Comparison of ENCODE assay signal across 10 cellular contexts in the genomic region with DNA sequence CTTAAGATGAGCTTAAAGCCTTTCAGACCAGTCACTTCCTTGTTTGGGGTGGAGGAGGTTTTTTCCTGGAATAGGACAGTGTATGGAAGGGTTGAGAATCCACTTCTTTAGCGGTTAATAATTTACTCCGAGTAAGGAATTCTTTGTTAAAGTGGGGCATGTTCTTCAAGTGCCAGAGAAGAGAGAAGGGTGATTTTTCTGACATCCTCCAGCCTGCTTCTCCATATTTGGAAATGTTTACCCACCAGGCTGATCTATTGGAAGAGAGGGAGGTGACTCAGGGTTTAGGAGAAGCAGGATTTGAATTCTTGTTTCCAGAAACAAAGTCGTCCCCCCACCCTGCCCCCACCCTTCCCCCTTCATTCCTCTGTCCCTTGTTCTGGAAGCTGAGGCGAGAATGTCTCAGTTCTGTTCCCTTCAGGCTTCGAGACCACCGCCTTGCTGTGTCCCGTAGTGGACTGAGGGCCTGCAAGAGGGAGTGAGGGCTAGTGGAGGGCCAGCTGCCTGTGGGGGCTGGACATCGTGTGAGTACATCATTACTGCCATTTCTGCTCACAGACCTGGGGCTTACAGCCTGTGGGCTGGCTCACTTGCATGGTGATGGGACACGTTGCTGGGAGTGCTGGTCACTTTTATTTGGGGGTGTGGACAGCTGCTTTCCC. TPM values are rescaled to one million over a fixed set of nuclear protein-coding genes. Genes with fewer than 3 reads are reported as not detected.
DNase-seq lines count a peak whose midpoint lies in the region; ATAC-seq and TF ChIP-seq lines count a peak whose summit lies in the region.
"Had no signal": no experiment of that assay in that cellular context is flagged by ENCODE, and none has a peak within 500 bp of the region (broad histone marks: within the 10 kb centered on the region; RNA-seq: fewer than 3 reads in every experiment).

No MANE protein-coding gene starts in this region.

- H4K20me1 ChIP-seq in smooth muscle cell (ENCODE audit: low read depth): peaks cover 80% of the 10 kb centered on the region

- intact Hi-C loops in ascending aorta (cut with DNase I): loop anchor here (1.0 to 5.0 kb wide), 5 partner anchors 54 to 735 kb away; a partner anchor contains a TSS

- H3K27ac ChIP-seq in ascending aorta: peak overlapping the region; percentile 92 to 96
- peak overlapping the region; percentile 47 for H3K27ac ChIP-seq in smooth muscle cell (ENCODE audit: low read depth)
- H3K27ac ChIP-seq: RWPE1 had no signal

- H3K36me3 ChIP-seq in ES-I3 (ENCODE audit: insufficient read depth, low read length) (no peaks in the 10 kb centered on the region), ascending aorta (peaks cover 3 to 4% of the 10 kb centered on the region in 2 donors), smooth muscle cell (ENCODE audit: low read depth) (no peaks in the 10 kb centered on the region)

- H3K27me3 ChIP-seq in ascending aorta (no peaks in the 10 kb centered on the region), smooth muscle cell (ENCODE audit: low read depth) (no peaks in the 10 kb centered on the region)

- peaks cover 85% of the 10 kb centered on the region for H3K79me2 ChIP-seq in smooth muscle cell (ENCODE audit: low read depth)

- H3K9me3 ChIP-seq in ES-I3 (ENCODE audit: control insufficient read depth, insufficient read depth, low read length) (no peaks in the 10 kb centered on the region), ascending aorta (no peaks in the 10 kb centered on the region), smooth muscle cell (replicated peaks; ENCODE audit: low read depth) (no peaks in the 10 kb centered on the region)

- H3K4me3 ChIP-seq in ascending aorta (peak overlapping the region; percentile 49 to 63), smooth muscle cell (no peak overlapping the region)

- DNase-seq in ascending aorta (ENCODE audit: low spot score in 2 of 2) (peak in 1 of 2 donors; percentile 82), kidney glomerular epithelial cell (lab: John Stamatoyannopoulos, UW) (peak; percentile 99), smooth muscle cell (lab: John Stamatoyannopoulos, UW; ENCODE audit: unreplicated experiment) (no peak), activated gamma-delta T cell (lab: John Stamatoyannopoulos, UW) (no peak)
- no peak for DNase-seq in effector CD8-positive, alpha-beta T cell (lab: John Stamatoyannopoulos, UW)
- DNase-seq: posterior cingulate gyrus had no signal

- no peak for TF ChIP-seq CTCF in ascending aorta (IDR thresholded peaks at IDR 0.05)
- TF ChIP-seq CTCF in smooth muscle cell (IDR thresholded peaks at IDR 0.05; ENCODE audit: borderline replicate concordance, insufficient read depth, poor library complexity, severe bottlenecking): no peak

- H3K9ac ChIP-seq in ES-I3 (ENCODE audit: low read depth, low read length) (peak overlapping the region; percentile 32), smooth muscle cell (ENCODE audit: low read depth) (no peak overlapping the region)

- H2AFZ ChIP-seq in smooth muscle cell (ENCODE audit: low read depth): no peak overlapping the region

- peak overlapping the region; percentile 65 for H3K4me2 ChIP-seq in smooth muscle cell

- peaks cover 10% of the 10 kb centered on the region for H3F3A ChIP-seq in smooth muscle cell (ENCODE audit: low read depth)

- 22% methylated on average over 8 of the region's 9 CpGs for WGBS in smooth muscle cell (ENCODE audit: low lambda C conversion rate)

- peaks cover 46% of the 10 kb centered on the region for H3K4me1 ChIP-seq in ES-I3 (ENCODE audit: insufficient read depth, low read length)
- H3K4me1 ChIP-seq in ascending aorta: peaks cover 17 to 33% of the 10 kb centered on the region in 2 donors
- peaks cover 18% of the 10 kb centered on the region for H3K4me1 ChIP-seq in smooth muscle cell (ENCODE audit: low read depth)

- ATAC-seq in HG03097 (IDR thresholded peaks at IDR 0.05; ENCODE audit: low FRiP score, unreplicated experiment) (no peak), HG02610 (IDR thresholded peaks at IDR 0.05; ENCODE audit: unreplicated experiment) (no peak)

RNA-seq across cellular contexts. Expression of a gene that starts 58.5 kb away (rescaled TPM):
- total RNA-seq in ascending aorta: 1,791 TPM
- 128 and 142 TPM in 2 replicates for total RNA-seq in smooth muscle cell
- 42.3 and 64.4 TPM in 2 replicates for polyA plus RNA-seq in smooth muscle cell

Comparison
In these comparisons a context has a peak if more than half of its experiments do, and no peak if none do; other contexts are left out.
1. RNA of a gene that starts 58.5 kb away (total RNA-seq): 1,791 TPM in ascending aorta (single experiment); 128 to 142 TPM in smooth muscle cell; every median in the first group is over 10 times any median in the second.